10 cellular contexts compared by ENCODE assay signal in genomic region chr1:200895801-200896570, GRCh38. TPM values are rescaled to one million over a fixed set of nuclear protein-coding genes. Genes with fewer than 3 reads are reported as not detected.
DNase-seq lines count a peak whose midpoint lies in the region; FAIRE-seq and TF ChIP-seq lines count a peak whose summit lies in the region.
"Had no signal": no experiment of that assay in that cellular context is flagged by ENCODE, and none has a peak within 500 bp of the region (broad histone marks: within the 10 kb centered on the region; RNA-seq: fewer than 3 reads in every experiment).

No MANE protein-coding gene starts in this region.

- peaks cover 22% of the 10 kb centered on the region for H3K79me2 ChIP-seq in keratinocyte (ENCODE audit: control insufficient read depth, insufficient read depth, low read length)

- peaks cover 42% of the 10 kb centered on the region for H3K4me1 ChIP-seq in keratinocyte (ENCODE audit: control insufficient read depth, extremely low read depth, insufficient read depth, low read length)

- TF ChIP-seq CTCF in keratinocyte (optimal IDR thresholded peaks at IDR 0.05 in 1 of 3, IDR thresholded peaks at IDR 0.05 in 1 of 3, conservative IDR thresholded peaks at IDR 0.05 in 1 of 3; ENCODE audit: extremely low read depth in 1 of 3, insufficient read depth in 2 of 3, low read length in 3 of 3) (no peak), brain microvascular endothelial cell (IDR thresholded peaks at IDR 0.05; ENCODE audit: low read depth, low read length, missing control alignments) (no peak)

- no peak overlapping the region for H2AFZ ChIP-seq in keratinocyte (ENCODE audit: control insufficient read depth, low read length)

- DNase-seq in SIG-M5 treated with dmso at 0.1 percent for 504 hours (lab: John Stamatoyannopoulos, UW; ENCODE audit: unreplicated experiment), result peak; percentile 57
- no peak for DNase-seq in SIG-M5 (lab: John Stamatoyannopoulos, UW)
- peak; percentile 30 to 47 for DNase-seq in NOMO-1 (lab: John Stamatoyannopoulos, UW; ENCODE audit: unreplicated experiment in 2 of 2)
- DNase-seq in keratinocyte (ENCODE audit: low read depth, low spot score), result no peak
- no peak for DNase-seq in putamen (ENCODE audit: low spot score)
- no peak for DNase-seq in activated CD4-positive, CD25-positive, alpha-beta regulatory T cell treated with anti-CD3 and anti-CD28 coated beads, Interleukin-2, amount 50 U/mL, for 72 hours
- DNase-seq in brain microvascular endothelial cell, result no peak
- no peak for DNase-seq in central memory CD4-positive, alpha-beta T cell

- peaks cover 11% of the 10 kb centered on the region for H4K20me1 ChIP-seq in keratinocyte (ENCODE audit: control insufficient read depth, extremely low read depth, insufficient read depth, low read length)

- peak overlapping the region; percentile 95 for H3K4me2 ChIP-seq in keratinocyte (ENCODE audit: control insufficient read depth, extremely low read depth, insufficient read depth, low read depth, low read length)

- dilution Hi-C loops in keratinocyte (cut with MboI; ENCODE audit: extremely low pct_ligation_motif_present, low sequenced_read_pairs), result no loop called here

- H3K9me3 ChIP-seq in keratinocyte (ENCODE audit: control insufficient read depth, low read depth, low read length), result no peaks in the 10 kb centered on the region
- H3K9me3 ChIP-seq: ovary had no signal

- in situ Hi-C loops in brain microvascular endothelial cell (cut with HindIII; ENCODE audit: low pct_ligation_motif_present, low sequenced_read_pairs), result no loop called here

- H3K27me3 ChIP-seq in keratinocyte (ENCODE audit: control insufficient read depth, extremely low read depth, insufficient read depth, low read length), result no peaks in the 10 kb centered on the region
- H3K27me3 ChIP-seq in brain microvascular endothelial cell (replicated peaks), result no peaks in the 10 kb centered on the region
- H3K27me3 ChIP-seq: ovary had no signal

- H3K4me3 ChIP-seq in keratinocyte (ENCODE audit: control insufficient read depth in 2 of 3, extremely low read depth in 1 of 3, insufficient read depth in 2 of 3, low read depth in 1 of 3, low read length in 3 of 3) (peak overlapping the region; percentile 72 to 84 (median 81)), brain microvascular endothelial cell (ENCODE audit: low read depth, low read length) (no peak overlapping the region)
- H3K4me3 ChIP-seq: K562 had no signal

- H3K9me1 ChIP-seq in keratinocyte (ENCODE audit: control insufficient read depth, extremely low read depth, insufficient read depth, low read length), result peaks cover under 1% of the 10 kb centered on the region

- H3K9ac ChIP-seq in keratinocyte (ENCODE audit: control insufficient read depth, extremely low read depth, insufficient read depth, low read length), result peak overlapping the region; percentile 69

- H3K27ac ChIP-seq in keratinocyte (ENCODE audit: control insufficient read depth, insufficient read depth, low read length) (peak overlapping the region; percentile 92), brain microvascular endothelial cell (no peak overlapping the region)
- H3K27ac ChIP-seq: ovary had no signal

- H3K36me3 ChIP-seq in keratinocyte (ENCODE audit: control insufficient read depth in 2 of 2, extremely low read depth in 1 of 2, insufficient read depth in 2 of 2, low read length in 2 of 2) (peaks cover 23 to 33% of the 10 kb centered on the region in 2 experiments), brain microvascular endothelial cell (replicated peaks) (no peaks in the 10 kb centered on the region)
- H3K36me3 ChIP-seq: ovary had no signal

- no peak for FAIRE-seq in keratinocyte (lab: Jason Lieb, UNC)
- FAIRE-seq: K562 had no signal

RNA-seq across cellular contexts. Expression of gene INAVA, which starts 1.3 kb away (rescaled TPM):
- 12.5 to 18.7 TPM (median 14.9 TPM) in 3 replicates for polyA plus RNA-seq in keratinocyte
- polyA plus RNA-seq in keratinocyte (2011; ENCODE audit: low read depth), result 31.4 TPM
- 18.2 and 20.1 TPM in 2 replicates for polyA plus RNA-seq in keratinocyte (2011; cell fraction: cytosol; rRNA removed)
- polyA plus RNA-seq in keratinocyte (2011; cell fraction: nucleus; rRNA removed), result 41.0 and 44.1 TPM in 2 replicates
- polyA plus RNA-seq in keratinocyte (2012; ENCODE audit: low replicate concordance), result 14.6 and 39.3 TPM in 2 replicates
- polyA minus RNA-seq in keratinocyte, result 17.7 to 35.2 TPM (median 20.2 TPM) in 3 replicates
- 29.5 TPM for polyA minus RNA-seq in keratinocyte (2011; cell fraction: cytosol; rRNA and poly(A)+ RNA removed)
- polyA minus RNA-seq in keratinocyte (2011; cell fraction: nucleus; rRNA and poly(A)+ RNA removed), result 21.4 and 25.7 TPM in 2 replicates
- polyA plus RNA-seq: K562 had no signal

RNA-seq across cellular contexts. Expression of gene GPR25, which starts 23.2 kb away (rescaled TPM):
- polyA plus RNA-seq in keratinocyte, result 0.06 TPM in 1 of 3 replicates, not detected in the others
- not detected for polyA plus RNA-seq in keratinocyte (2011; ENCODE audit: low read depth)
- polyA plus RNA-seq in keratinocyte (2011; cell fraction: cytosol; rRNA removed), result not detected in 2 replicates
- 0.28 and 0.53 TPM in 2 replicates for polyA plus RNA-seq in keratinocyte (2011; cell fraction: nucleus; rRNA removed)
- polyA plus RNA-seq in keratinocyte (2012; ENCODE audit: low replicate concordance), result not detected in 2 replicates
- polyA minus RNA-seq in keratinocyte, result not detected in 3 replicates
- not detected for polyA minus RNA-seq in keratinocyte (2011; cell fraction: cytosol; rRNA and poly(A)+ RNA removed)
- polyA minus RNA-seq in keratinocyte (2011; cell fraction: nucleus; rRNA and poly(A)+ RNA removed), result 0.74 and 2.0 TPM in 2 replicates
- polyA plus RNA-seq: K562 had no signal

Comparison
In these comparisons a context has a peak if more than half of its experiments do, and no peak if none do; other contexts are left out.
1. DNase-seq: peak in SIG-M5 treated with dmso at 0.1 percent for 504 hours (single experiment) and NOMO-1 (2 of 2); none in SIG-M5 (single experiment), keratinocyte (single experiment), putamen (single experiment), activated CD4-positive, CD25-positive, alpha-beta regulatory T cell treated with anti-CD3 and anti-CD28 coated beads, Interleukin-2, amount 50 U/mL, for 72 hours (single experiment), brain microvascular endothelial cell (single experiment) and central memory CD4-positive, alpha-beta T cell (single experiment).